ENCODE assay signal across 19 cellular contexts in the genomic region with DNA sequence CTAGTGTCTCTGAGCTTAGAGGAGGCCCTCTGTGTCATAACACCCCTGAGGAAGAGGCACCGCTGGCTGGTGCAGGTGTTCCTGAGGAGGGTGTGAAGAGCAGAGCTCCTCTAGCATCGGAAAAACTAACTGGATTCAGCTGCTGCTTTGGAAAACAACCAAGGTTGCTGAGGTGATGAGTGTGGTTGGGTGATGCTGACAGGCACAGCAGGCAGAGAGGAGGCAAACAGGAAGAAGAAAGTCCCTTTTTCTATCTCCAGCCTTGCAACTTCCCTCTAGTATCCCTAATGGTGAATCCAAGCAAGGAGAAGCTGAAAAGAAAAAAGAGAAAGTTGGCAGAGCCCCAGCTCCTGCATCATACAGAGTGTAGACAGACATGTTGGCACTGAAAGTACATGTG. TPM values are rescaled to one million over a fixed set of nuclear protein-coding genes. Genes with fewer than 3 reads are reported as not detected.
DNase-seq lines count a peak whose midpoint lies in the region; TF ChIP-seq lines count a peak whose summit lies in the region.
"Had no signal": no experiment of that assay in that cellular context is flagged by ENCODE, and none has a peak within 500 bp of the region (broad histone marks: within the 10 kb centered on the region; RNA-seq: fewer than 3 reads in every experiment).

No MANE protein-coding gene starts in this region.

- in situ Hi-C loops in astrocyte of the spinal cord (cut with HindIII; ENCODE audit: low sequenced_read_pairs): no loop called here

- H3K9me3 ChIP-seq in MG63 (no peaks in the 10 kb centered on the region; the same call in 1 of the 2 replicates), vagina (no peaks in the 10 kb centered on the region)

- intact Hi-C loops in vagina (cut with DNase I): no loop called here

- no peaks in the 10 kb centered on the region for H3K4me1 ChIP-seq in vagina

- no peak for TF ChIP-seq POLR2A in vagina (IDR thresholded peaks at IDR 0.05)

- H3K27ac ChIP-seq in vagina: no peak overlapping the region

- DNase-seq in ELR (ENCODE audit: low read depth): peak; percentile 51
- peak; percentile 58 for DNase-seq in MG63
- DNase-seq in astrocyte of the spinal cord (ENCODE audit: low read depth, low spot score): peak; percentile 70
- peak; percentile 89 for DNase-seq in renal cortical epithelial cell (ENCODE audit: low read depth)
- DNase-seq in cerebellar cortex (ENCODE audit: low spot score): no peak
- no peak for DNase-seq in SIG-M5 (lab: John Stamatoyannopoulos, UW)
- no peak for DNase-seq in vagina (ENCODE audit: extremely low spot score in 2 of 2)
- DNase-seq: activated CD4-positive, alpha-beta T cell treated with anti-CD3 and anti-CD28 coated beads, Interleukin-2, amount 10 ng/mL, durations not matched to agents 7 days and 5 days; activated naive CD8-positive, alpha-beta T cell treated with anti-CD3 and anti-CD28 coated beads, Interleukin-2, amount 10 ng/mL, durations not matched to agents 7 days and 5 days; activated T-cell treated with anti-CD3 and anti-CD28 coated beads, Interleukin-2, amount 50 U/mL, for 24 hours; CD4-positive, alpha-beta T cell; GF-D8; KG1; mesendoderm; NCI-H1436; SHP77 treated with DMSO at 0.1 percent for 48 hours had no signal

- no peak overlapping the region for H3K4me3 ChIP-seq in MG63
- no peak overlapping the region for H3K4me3 ChIP-seq in astrocyte of the spinal cord (ENCODE audit: low read depth, low read length)
- H3K4me3 ChIP-seq in vagina: no peak overlapping the region

- H3K36me3 ChIP-seq in MG63 (no peaks in the 10 kb centered on the region), vagina (no peaks in the 10 kb centered on the region)

- no peak for TF ChIP-seq CTCF in astrocyte of the spinal cord (IDR thresholded peaks at IDR 0.05; ENCODE audit: low read depth, low read length)
- TF ChIP-seq CTCF in vagina (IDR thresholded peaks at IDR 0.05): no peak

- H3K27me3 ChIP-seq in MG63 (no peaks in the 10 kb centered on the region), vagina (no peaks in the 10 kb centered on the region)

RNA-seq across cellular contexts. Expression of a gene that starts 3.8 kb away (rescaled TPM):
- total RNA-seq in MG63 (2014; rRNA removed; shearing (Covaris generic); ENCODE audit: low replicate concordance): not detected in 2 replicates
- total RNA-seq in renal cortical epithelial cell (0.20 TPM in 1 of 2 replicates, not detected in the other), vagina (not detected)
- total RNA-seq: activated CD4-positive, alpha-beta T cell treated with anti-CD3 and anti-CD28 coated beads, Interleukin-2, amount 10 ng/mL, durations not matched to agents 7 days and 5 days; activated naive CD8-positive, alpha-beta T cell treated with anti-CD3 and anti-CD28 coated beads, Interleukin-2, amount 10 ng/mL, durations not matched to agents 7 days and 5 days; CD4-positive, alpha-beta T cell; cerebellum; glomerular endothelial cell; subcutaneous adipose tissue had no signal

RNA-seq across cellular contexts. Expression of a gene that starts 4.9 kb away (rescaled TPM):
- total RNA-seq in MG63 (2014; rRNA removed; shearing (Covaris generic); ENCODE audit: low replicate concordance): not detected in 2 replicates
- not detected in 2 replicates for total RNA-seq in renal cortical epithelial cell
- not detected for total RNA-seq in vagina
- total RNA-seq: activated CD4-positive, alpha-beta T cell treated with anti-CD3 and anti-CD28 coated beads, Interleukin-2, amount 10 ng/mL, durations not matched to agents 7 days and 5 days; activated naive CD8-positive, alpha-beta T cell treated with anti-CD3 and anti-CD28 coated beads, Interleukin-2, amount 10 ng/mL, durations not matched to agents 7 days and 5 days; CD4-positive, alpha-beta T cell; cerebellum; glomerular endothelial cell; subcutaneous adipose tissue had no signal

Comparison
In these comparisons a context has a peak if more than half of its experiments do, and no peak if none do; other contexts are left out.
1. DNase-seq: peak in ELR (single experiment), MG63 (single experiment), astrocyte of the spinal cord (single experiment) and renal cortical epithelial cell (single experiment); none in cerebellar cortex (single experiment), SIG-M5 (single experiment) and vagina (0 of 2).